1 cellular context compared by ENCODE assay signal in the genomic region with DNA sequence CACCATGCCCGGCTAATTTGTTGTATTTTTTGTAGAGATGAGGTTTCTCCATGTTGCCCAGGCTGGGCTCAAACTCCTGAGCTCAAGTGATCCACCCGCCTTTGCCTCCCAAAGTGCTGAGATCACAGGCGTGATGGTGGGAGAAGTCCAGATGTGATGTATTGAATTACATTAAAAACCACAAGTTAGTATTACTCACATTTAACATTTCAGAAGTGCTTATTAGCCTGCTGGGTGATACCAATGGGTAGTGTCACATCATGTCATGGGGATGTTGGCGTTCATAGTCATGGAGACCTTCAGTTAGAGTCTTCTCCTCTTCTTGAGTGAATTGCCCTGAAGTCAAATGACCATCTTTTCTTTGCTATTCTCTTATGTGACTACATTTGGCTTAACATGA.
TF ChIP-seq lines count a peak whose summit lies in the region.

No MANE protein-coding gene starts in this region.

TF ChIP-seq in neural cell, 6 proteins besides CTCF, POLR2A, EP300 and RAD21 (continued from another document):
- TF ChIP-seq, protein P1, sequence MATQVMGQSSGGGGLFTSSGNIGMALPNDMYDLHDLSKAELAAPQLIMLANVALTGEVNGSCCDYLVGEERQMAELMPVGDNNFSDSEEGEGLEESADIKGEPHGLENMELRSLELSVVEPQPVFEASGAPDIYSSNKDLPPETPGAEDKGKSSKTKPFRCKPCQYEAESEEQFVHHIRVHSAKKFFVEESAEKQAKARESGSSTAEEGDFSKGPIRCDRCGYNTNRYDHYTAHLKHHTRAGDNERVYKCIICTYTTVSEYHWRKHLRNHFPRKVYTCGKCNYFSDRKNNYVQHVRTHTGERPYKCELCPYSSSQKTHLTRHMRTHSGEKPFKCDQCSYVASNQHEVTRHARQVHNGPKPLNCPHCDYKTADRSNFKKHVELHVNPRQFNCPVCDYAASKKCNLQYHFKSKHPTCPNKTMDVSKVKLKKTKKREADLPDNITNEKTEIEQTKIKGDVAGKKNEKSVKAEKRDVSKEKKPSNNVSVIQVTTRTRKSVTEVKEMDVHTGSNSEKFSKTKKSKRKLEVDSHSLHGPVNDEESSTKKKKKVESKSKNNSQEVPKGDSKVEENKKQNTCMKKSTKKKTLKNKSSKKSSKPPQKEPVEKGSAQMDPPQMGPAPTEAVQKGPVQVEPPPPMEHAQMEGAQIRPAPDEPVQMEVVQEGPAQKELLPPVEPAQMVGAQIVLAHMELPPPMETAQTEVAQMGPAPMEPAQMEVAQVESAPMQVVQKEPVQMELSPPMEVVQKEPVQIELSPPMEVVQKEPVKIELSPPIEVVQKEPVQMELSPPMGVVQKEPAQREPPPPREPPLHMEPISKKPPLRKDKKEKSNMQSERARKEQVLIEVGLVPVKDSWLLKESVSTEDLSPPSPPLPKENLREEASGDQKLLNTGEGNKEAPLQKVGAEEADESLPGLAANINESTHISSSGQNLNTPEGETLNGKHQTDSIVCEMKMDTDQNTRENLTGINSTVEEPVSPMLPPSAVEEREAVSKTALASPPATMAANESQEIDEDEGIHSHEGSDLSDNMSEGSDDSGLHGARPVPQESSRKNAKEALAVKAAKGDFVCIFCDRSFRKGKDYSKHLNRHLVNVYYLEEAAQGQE (IDR thresholded peaks at IDR 0.05; ENCODE audit: borderline replicate concordance), result no peak
- TF ChIP-seq EZH2 (IDR thresholded peaks at IDR 0.05; ENCODE audit: borderline replicate concordance, insufficient read depth, low read length, poor library complexity, severe bottlenecking), result no peak
- no peak for TF ChIP-seq SMC3 (conservative IDR thresholded peaks at IDR 0.05; ENCODE audit: poor library complexity)
TF ChIP-seq in neural cell: peak in this region for 0.
